In the genomic region with DNA sequence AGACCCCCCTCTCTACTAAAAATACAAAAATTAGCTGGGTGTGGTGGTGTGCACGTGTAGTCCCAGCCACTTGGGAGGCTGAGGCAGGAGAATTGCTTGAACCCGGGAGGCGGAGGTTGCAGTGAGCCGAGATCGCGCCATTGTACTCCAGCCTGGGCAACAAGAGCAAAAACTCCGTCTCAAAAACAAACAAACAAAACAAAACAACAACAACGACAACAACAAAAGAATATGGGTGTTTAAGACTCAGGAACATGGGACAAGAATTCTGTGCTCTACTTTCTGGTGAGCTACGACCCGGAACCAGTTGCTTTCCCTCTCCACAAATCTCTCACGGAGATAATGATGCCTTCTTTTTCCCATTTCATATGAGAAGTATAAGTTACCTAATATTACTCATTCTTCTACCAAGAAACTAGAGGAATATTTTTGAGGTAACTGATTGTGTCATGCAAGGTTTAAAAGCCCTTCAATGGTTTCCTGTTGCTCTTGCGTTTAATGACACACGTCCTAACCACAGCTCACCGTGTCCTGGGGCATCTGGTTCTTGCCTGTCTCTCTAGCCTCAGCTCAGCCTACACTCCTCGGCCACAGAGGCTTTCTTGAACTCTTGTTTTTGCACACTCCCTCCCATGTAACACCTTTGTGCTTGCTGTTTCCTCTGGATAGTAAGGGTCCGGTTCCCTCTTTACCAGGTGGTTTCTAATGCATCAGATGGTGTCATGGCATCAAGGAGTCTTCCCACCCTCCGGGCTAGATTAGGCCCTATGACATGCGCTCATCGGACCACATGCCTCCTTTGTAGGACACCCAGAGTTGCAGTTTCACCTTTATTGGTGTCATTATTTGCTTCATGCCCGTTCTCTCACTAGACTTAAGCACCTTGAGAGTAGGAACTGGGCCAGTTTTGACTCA, we compare ENCODE assay signal across 9 cellular contexts.
DNase-seq lines count a peak whose midpoint lies in the region; ATAC-seq and TF ChIP-seq lines count a peak whose summit lies in the region.
"Had no signal": no experiment of that assay in that cellular context is flagged by ENCODE, and none has a peak within 500 bp of the region (broad histone marks: within the 10 kb centered on the region; RNA-seq: fewer than 3 reads in every experiment).

No MANE protein-coding gene starts in this region.

- peak overlapping the region; percentile 57 to 84 for H3K27ac ChIP-seq in left lung
- H3K27ac ChIP-seq in temporal lobe (ENCODE audit: low read depth, low read length) = peak overlapping the region; percentile 48
- no peak overlapping the region for H3K27ac ChIP-seq in tibial artery

- peaks cover 33% of the 10 kb centered on the region for H3K36me3 Mint-ChIP-seq in activated CD8-positive, alpha-beta T cell treated with anti-CD3 and anti-CD28 coated beads, Interleukin-2, amount 10 ng/mL, durations not matched to agents 7 days and 5 days (ENCODE audit: low read depth)

- POLR2A ChIA-PET in activated CD8-positive, alpha-beta T cell treated with anti-CD3 and anti-CD28 coated beads, Interleukin-2, amount 10 ng/mL, durations not matched to agents 7 days and 5 days (lab: Charles Lee) = interaction anchor here (0.7 to 2.6 kb wide), 4 partner anchors 59 to 293 kb away, joined by 3 to 17 read pairs (median 5); a partner anchor contains a TSS

- H3K4me3 ChIP-seq in left lung (no peak overlapping the region), tibial artery (no peak overlapping the region)

- no peaks in the 10 kb centered on the region for H3K27me3 Mint-ChIP-seq in activated CD8-positive, alpha-beta T cell treated with anti-CD3 and anti-CD28 coated beads, Interleukin-2, amount 10 ng/mL, durations not matched to agents 7 days and 5 days (ENCODE audit: low read depth)

- intact Hi-C loops in left lung (cut with DNase I) (no loop called here), tibial artery (cut with DNase I; ENCODE audit: low total_unique reads) (no loop called here)

- peak overlapping the region; percentile 95 for H3K27ac Mint-ChIP-seq in activated CD8-positive, alpha-beta T cell treated with anti-CD3 and anti-CD28 coated beads, Interleukin-2, amount 10 ng/mL, durations not matched to agents 7 days and 5 days

- no peaks in the 10 kb centered on the region for H3K36me3 ChIP-seq in left lung
- H3K36me3 ChIP-seq in tibial artery = no peaks in the 10 kb centered on the region

- CTCF ChIA-PET in activated CD8-positive, alpha-beta T cell treated with anti-CD3 and anti-CD28 coated beads, Interleukin-2, amount 10 ng/mL, durations not matched to agents 7 days and 5 days (lab: Charles Lee) = interaction anchor here (0.7 to 1.1 kb wide), 2 partner anchors 79 to 131 kb away, joined by 3 to 9 read pairs; no protein-coding TSS in a partner anchor

- peak; percentile 90 for DNase-seq in activated CD8-positive, alpha-beta T cell treated with anti-CD3 and anti-CD28 coated beads, Interleukin-2, amount 10 ng/mL, durations not matched to agents 7 days and 5 days
- no peak for DNase-seq in left lung
- no peak for DNase-seq in tibial artery
- no peak for DNase-seq in HuH-7 (ENCODE audit: low spot score)
- no peak for DNase-seq in hypothalamus (lab: John Stamatoyannopoulos, UW)

- H3K4me3 Mint-ChIP-seq in activated CD8-positive, alpha-beta T cell treated with anti-CD3 and anti-CD28 coated beads, Interleukin-2, amount 10 ng/mL, durations not matched to agents 7 days and 5 days = peak overlapping the region; percentile 40
- H3K4me3 Mint-ChIP-seq: neural crest cell had no signal

- H3K9me3 ChIP-seq in left lung (no peaks in the 10 kb centered on the region), tibial artery (no peaks in the 10 kb centered on the region)

- H3K27me3 ChIP-seq in left lung = no peaks in the 10 kb centered on the region
- H3K27me3 ChIP-seq in tibial artery = no peaks in the 10 kb centered on the region

- ATAC-seq in GM19351 (IDR thresholded peaks at IDR 0.05; ENCODE audit: unreplicated experiment) = peak; percentile 85
- ATAC-seq in HG03432 (IDR thresholded peaks at IDR 0.05; ENCODE audit: unreplicated experiment) = peak; percentile 82
- ATAC-seq in activated CD8-positive, alpha-beta T cell treated with anti-CD3 and anti-CD28 coated beads, Interleukin-2, amount 10 ng/mL, durations not matched to agents 7 days and 5 days = peak; percentile 83
- ATAC-seq in left lung = peak; percentile 2

- peaks cover 4% of the 10 kb centered on the region for H3K9me3 Mint-ChIP-seq in activated CD8-positive, alpha-beta T cell treated with anti-CD3 and anti-CD28 coated beads, Interleukin-2, amount 10 ng/mL, durations not matched to agents 7 days and 5 days (ENCODE audit: insufficient read depth)
- H3K9me3 Mint-ChIP-seq: neural crest cell had no signal

- H3K4me1 ChIP-seq in left lung (peaks cover 4 to 79% of the 10 kb centered on the region in 2 donors), tibial artery (peaks cover 0 to 27% (median 12%) of the 10 kb centered on the region in 4 donors)

- H3K4me1 Mint-ChIP-seq in activated CD8-positive, alpha-beta T cell treated with anti-CD3 and anti-CD28 coated beads, Interleukin-2, amount 10 ng/mL, durations not matched to agents 7 days and 5 days (ENCODE audit: low read depth) = peaks cover 84% of the 10 kb centered on the region

- TF ChIP-seq CTCF in left lung (IDR thresholded peaks at IDR 0.05) (no peak), tibial artery (IDR thresholded peaks at IDR 0.05) (no peak)

Comparison
In these comparisons a context has a peak if more than half of its experiments do, and no peak if none do; other contexts are left out.
1. ATAC-seq: peak in every context shown above with its lines; median percentile 85 in GM19351; 83 in activated CD8-positive, alpha-beta T cell treated with anti-CD3 and anti-CD28 coated beads, Interleukin-2, amount 10 ng/mL, durations not matched to agents 7 days and 5 days; 82 in HG03432; 2 in left lung.
2. H3K27ac ChIP-seq: peak in left lung (2 of 2) and temporal lobe (single experiment); none in tibial artery (0 of 2).